12 cellular contexts compared by ENCODE assay signal in genomic region chr4:7877131-7877530, GRCh38.
DNase-seq lines count a peak whose midpoint lies in the region; TF ChIP-seq lines count a peak whose summit lies in the region.
"Had no signal": no experiment of that assay in that cellular context is flagged by ENCODE, and none has a peak within 500 bp of the region (broad histone marks: within the 10 kb centered on the region; RNA-seq: fewer than 3 reads in every experiment).

No MANE protein-coding gene starts in this region.

- no peaks in the 10 kb centered on the region for H3K27me3 Mint-ChIP-seq in activated naive CD4-positive, alpha-beta T cell treated with anti-CD3 and anti-CD28 coated beads, Interleukin-2, amount 50 U/mL, for 24 hours
- H3K27me3 Mint-ChIP-seq in activated T-helper 1 cell treated with anti-CD3 and anti-CD28 coated beads, Interleukin-12 subunit alpha, Interleukin-12 subunit beta, Interleukin-2, Interleukin-4 antibody, amounts not matched to agents 30 ng/mL and 10 ng/mL and 1 ng/mL, durations not matched to agents 14 hours and 24 hours and 36 hours (ENCODE audit: insufficient read depth), result no peaks in the 10 kb centered on the region

- H3K79me1 ChIP-seq in mesenchymal stem cell (replicated peaks; ENCODE audit: low read length, poor library complexity, severe bottlenecking), result peaks cover 8% of the 10 kb centered on the region

- no peak overlapping the region for H2BK5ac ChIP-seq in mesenchymal stem cell (ENCODE audit: low read depth, low read length, poor library complexity, severe bottlenecking)

- no peak overlapping the region for H2BK120ac ChIP-seq in mesenchymal stem cell (ENCODE audit: low read depth, low read length)

- WGBS in mesenchymal stem cell, result 92% methylated on average over 5 of the region's 5 CpGs

- no peaks in the 10 kb centered on the region for H3K36me3 ChIP-seq in mesenchymal stem cell (ENCODE audit: control insufficient read depth in 1 of 2, insufficient read depth in 2 of 2, low read depth in 1 of 2, low read length in 2 of 2)
- no peaks in the 10 kb centered on the region for H3K36me3 ChIP-seq in stomach smooth muscle (ENCODE audit: control insufficient read depth in 2 of 2, insufficient read depth in 2 of 2, low read length in 2 of 2)
- H3K36me3 ChIP-seq: neutrophil had no signal

- H3K27me3 ChIP-seq in mesenchymal stem cell (ENCODE audit: control insufficient read depth in 1 of 2, insufficient read depth in 1 of 2, low read length in 2 of 2), result no peaks in the 10 kb centered on the region
- no peaks in the 10 kb centered on the region for H3K27me3 ChIP-seq in stomach smooth muscle (ENCODE audit: control insufficient read depth in 1 of 2, insufficient read depth in 2 of 2, low read length in 2 of 2)

- peak overlapping the region; percentile 42 for H3K9ac ChIP-seq in mesenchymal stem cell (ENCODE audit: low read length)
- peak overlapping the region; percentile 21 to 25 for H3K9ac ChIP-seq in stomach smooth muscle (ENCODE audit: low read length in 2 of 2)

- POLR2A ChIA-PET in RWPE1 (lab: Yijun Ruan, JAX; ENCODE audit: low non-redundant PET), result no interaction called here

- no peaks in the 10 kb centered on the region for H3K36me3 Mint-ChIP-seq in activated naive CD4-positive, alpha-beta T cell treated with anti-CD3 and anti-CD28 coated beads, Interleukin-2, amount 50 U/mL, for 24 hours
- H3K36me3 Mint-ChIP-seq in activated T-helper 1 cell treated with anti-CD3 and anti-CD28 coated beads, Interleukin-12 subunit alpha, Interleukin-12 subunit beta, Interleukin-2, Interleukin-4 antibody, amounts not matched to agents 30 ng/mL and 10 ng/mL and 1 ng/mL, durations not matched to agents 14 hours and 24 hours and 36 hours (ENCODE audit: low read depth), result no peaks in the 10 kb centered on the region

- no peak overlapping the region for H2AFZ ChIP-seq in mesenchymal stem cell (ENCODE audit: low read depth, low read length)

- no peak overlapping the region for H3K27ac ChIP-seq in mesenchymal stem cell (ENCODE audit: low read length, poor library complexity, severe bottlenecking)
- peak overlapping the region; percentile 80 for H3K27ac ChIP-seq in stomach smooth muscle (ENCODE audit: low read length)
- no peak overlapping the region for H3K27ac ChIP-seq in RWPE1
- H3K27ac ChIP-seq: neutrophil had no signal

- no peaks in the 10 kb centered on the region for H3K9me3 ChIP-seq in mesenchymal stem cell (ENCODE audit: control insufficient read depth, low read length)
- H3K9me3 ChIP-seq in stomach smooth muscle (ENCODE audit: control insufficient read depth in 2 of 2, low read length in 2 of 2), result no peaks in the 10 kb centered on the region
- H3K9me3 ChIP-seq: neutrophil had no signal

- intact Hi-C loops in activated T-helper 1 cell treated with anti-CD3 and anti-CD28 coated beads, Interleukin-12 subunit alpha, Interleukin-12 subunit beta, Interleukin-2, Interleukin-4 antibody, amounts not matched to agents 30 ng/mL and 10 ng/mL and 1 ng/mL, durations not matched to agents 14 hours and 24 hours and 36 hours (cut with micrococcal nuclease), result loop anchor here (5.0 kb wide), 1 partner anchor 75 kb away; no protein-coding TSS in a partner anchor

- no peaks in the 10 kb centered on the region for H3K9me3 Mint-ChIP-seq in activated naive CD4-positive, alpha-beta T cell treated with anti-CD3 and anti-CD28 coated beads, Interleukin-2, amount 50 U/mL, for 24 hours
- no peaks in the 10 kb centered on the region for H3K9me3 Mint-ChIP-seq in activated T-helper 1 cell treated with anti-CD3 and anti-CD28 coated beads, Interleukin-12 subunit alpha, Interleukin-12 subunit beta, Interleukin-2, Interleukin-4 antibody, amounts not matched to agents 30 ng/mL and 10 ng/mL and 1 ng/mL, durations not matched to agents 14 hours and 24 hours and 36 hours

- no peak overlapping the region for H4K91ac ChIP-seq in mesenchymal stem cell (ENCODE audit: low read length)

- peak overlapping the region; percentile 70 for H3K4me3 Mint-ChIP-seq in activated naive CD4-positive, alpha-beta T cell treated with anti-CD3 and anti-CD28 coated beads, Interleukin-2, amount 50 U/mL, for 24 hours
- no peak overlapping the region for H3K4me3 Mint-ChIP-seq in activated T-helper 1 cell treated with anti-CD3 and anti-CD28 coated beads, Interleukin-12 subunit alpha, Interleukin-12 subunit beta, Interleukin-2, Interleukin-4 antibody, amounts not matched to agents 30 ng/mL and 10 ng/mL and 1 ng/mL, durations not matched to agents 14 hours and 24 hours and 36 hours

- no peak overlapping the region for H3K4me2 ChIP-seq in mesenchymal stem cell (ENCODE audit: low read length, poor library complexity, severe bottlenecking)

- peak overlapping the region; percentile 69 for H3K27ac Mint-ChIP-seq in activated naive CD4-positive, alpha-beta T cell treated with anti-CD3 and anti-CD28 coated beads, Interleukin-2, amount 50 U/mL, for 24 hours
- peak overlapping the region; percentile 14 for H3K27ac Mint-ChIP-seq in activated T-helper 1 cell treated with anti-CD3 and anti-CD28 coated beads, Interleukin-12 subunit alpha, Interleukin-12 subunit beta, Interleukin-2, Interleukin-4 antibody, amounts not matched to agents 30 ng/mL and 10 ng/mL and 1 ng/mL, durations not matched to agents 14 hours and 24 hours and 36 hours

- no peak overlapping the region for H3K23ac ChIP-seq in mesenchymal stem cell (ENCODE audit: low read length in 2 of 2)

- H3K18ac ChIP-seq in mesenchymal stem cell (ENCODE audit: low read depth in 1 of 2, low read length in 2 of 2), result no peak overlapping the region

- no peak overlapping the region for H3K14ac ChIP-seq in mesenchymal stem cell (ENCODE audit: low read length in 2 of 2)

- no peak for DNase-seq in activated naive CD4-positive, alpha-beta T cell treated with anti-CD3 and anti-CD28 coated beads, Interleukin-2, amount 50 U/mL, for 16 hours
- DNase-seq in activated T-helper 1 cell treated with anti-CD3 and anti-CD28 coated beads, Interleukin-12 subunit alpha, Interleukin-12 subunit beta, Interleukin-2, Interleukin-4 antibody, amounts not matched to agents 30 ng/mL and 10 ng/mL and 1 ng/mL, durations not matched to agents 14 hours and 24 hours and 36 hours (ENCODE audit: low spot score), result no peak
- DNase-seq in mesenchymal stem cell, result no peak
- DNase-seq in NCI-H2227 (lab: John Stamatoyannopoulos, UW; ENCODE audit: unreplicated experiment), result no peak
- DNase-seq in SHP77 (lab: John Stamatoyannopoulos, UW), result no peak
- no peak for DNase-seq in RWPE1 (ENCODE audit: low spot score)
- DNase-seq: amniotic stem cell, MM.1S, NCI-H2081 had no signal

- H3K4ac ChIP-seq in mesenchymal stem cell (ENCODE audit: low read depth in 1 of 2, low read length in 2 of 2), result peak overlapping the region in 1 of 2 experiments; percentile 15

- H3K4me1 ChIP-seq in mesenchymal stem cell (ENCODE audit: control insufficient read depth, insufficient read depth, low read depth, low read length) (peaks cover 23% of the 10 kb centered on the region), stomach smooth muscle (ENCODE audit: control insufficient read depth, insufficient read depth, low read length) (peaks cover 48% of the 10 kb centered on the region)

- peaks cover 68% of the 10 kb centered on the region for H3K4me1 Mint-ChIP-seq in activated naive CD4-positive, alpha-beta T cell treated with anti-CD3 and anti-CD28 coated beads, Interleukin-2, amount 50 U/mL, for 24 hours
- peaks cover 41% of the 10 kb centered on the region for H3K4me1 Mint-ChIP-seq in activated T-helper 1 cell treated with anti-CD3 and anti-CD28 coated beads, Interleukin-12 subunit alpha, Interleukin-12 subunit beta, Interleukin-2, Interleukin-4 antibody, amounts not matched to agents 30 ng/mL and 10 ng/mL and 1 ng/mL, durations not matched to agents 14 hours and 24 hours and 36 hours (ENCODE audit: low read depth)

- no peak overlapping the region for H2BK15ac ChIP-seq in mesenchymal stem cell (ENCODE audit: low read depth, poor library complexity, severe bottlenecking)

- TF ChIP-seq CTCF in RWPE1 (conservative IDR thresholded peaks at IDR 0.05; ENCODE audit: low read depth), result no peak

- CTCF ChIA-PET in RWPE1 (lab: Yijun Ruan, JAX), result interaction anchor here (0.6 kb wide), 2 partner anchors 11 to 210 kb away, joined by 3 read pairs; no protein-coding TSS in a partner anchor

- H3K4me3 ChIP-seq in mesenchymal stem cell (ENCODE audit: insufficient read depth in 1 of 2, low read depth in 1 of 2, low read length in 2 of 2), result no peak overlapping the region
- H3K4me3 ChIP-seq in stomach smooth muscle (ENCODE audit: low read length in 2 of 2), result peak overlapping the region; percentile 1 to 63

- H2AK5ac ChIP-seq in mesenchymal stem cell (ENCODE audit: low read length, severe bottlenecking), result no peak overlapping the region

- H2BK12ac ChIP-seq in mesenchymal stem cell (ENCODE audit: low read length in 2 of 2), result no peak overlapping the region

- no peak overlapping the region for H4K8ac ChIP-seq in mesenchymal stem cell (ENCODE audit: low read length)

Comparison
In these comparisons a context has a peak if more than half of its experiments do, and no peak if none do; other contexts are left out.
1. H3K4me3 ChIP-seq: peak in stomach smooth muscle (2 of 2); none in mesenchymal stem cell (0 of 2).